ENCODE assay signal across 1 cellular context in genomic region chr6:89144358-89145041, GRCh38.
TF ChIP-seq lines count a peak whose summit lies in the region.

No MANE protein-coding gene starts in this region.

TF ChIP-seq in HEK293, 187 proteins besides CTCF, POLR2A, EP300 and RAD21 (continued from another document):
- TF ChIP-seq ZBTB11 (tag by site-specific recombination; conservative IDR thresholded peaks at IDR 0.05; ENCODE audit: low read depth) (no peak), ZNF664 (tag by site-specific recombination; IDR thresholded peaks at IDR 0.05) (peak; percentile 39; the same call in 1 of the 2 replicates), INSM2 (tag by site-specific recombination; IDR thresholded peaks at IDR 0.05) (peak; percentile 93), HOXD13 (CRISPR knock-in tag; IDR thresholded peaks at IDR 0.05; ENCODE audit: borderline replicate concordance) (no peak), ZNF138 (tag by site-specific recombination; IDR thresholded peaks at IDR 0.05; ENCODE audit: borderline replicate concordance) (no peak), ZNF132 (tag by site-specific recombination; IDR thresholded peaks at IDR 0.05; ENCODE audit: borderline replicate concordance) (no peak), FEZF1 (tag by site-specific recombination; IDR thresholded peaks at IDR 0.05) (peak; percentile 92), ZNF155 (tag by site-specific recombination; IDR thresholded peaks at IDR 0.05) (no peak), ZNF830 (tag by site-specific recombination; IDR thresholded peaks at IDR 0.05; ENCODE audit: low read depth) (no peak), ZNF558 (tag by site-specific recombination; IDR thresholded peaks at IDR 0.05) (0 out of 2 replicates have a peak, but pooled peaks have one; percentile 50), ZNF785 (tag by site-specific recombination; IDR thresholded peaks at IDR 0.05) (no peak), ZNF174 (tag by site-specific recombination; IDR thresholded peaks at IDR 0.05) (no peak), TRIM28 (IDR thresholded peaks at IDR 0.05; ENCODE audit: borderline replicate concordance, low read length) (peak; percentile 87), IKZF3 (tag by site-specific recombination; IDR thresholded peaks at IDR 0.05) (peak; percentile 86), ZNF221 (tag by site-specific recombination; IDR thresholded peaks at IDR 0.05; ENCODE audit: borderline replicate concordance) (no peak; the same call in 1 of the 2 replicates), ZBTB8A (tag by site-specific recombination; IDR thresholded peaks at IDR 0.05) (peak; percentile 49; the same call in 1 of the 2 replicates), RBAK (tag by site-specific recombination; IDR thresholded peaks at IDR 0.05) (no peak), ZNF561 (tag by site-specific recombination; IDR thresholded peaks at IDR 0.05; ENCODE audit: borderline replicate concordance) (peak; percentile 63; the same call in 1 of the 2 replicates), GLIS1 (tag by site-specific recombination; IDR thresholded peaks at IDR 0.05) (peak; percentile 72), ZNF114 (tag by site-specific recombination; IDR thresholded peaks at IDR 0.05) (no peak), SP7 (tag by site-specific recombination; IDR thresholded peaks at IDR 0.05) (peak; percentile 86), ZBTB44 (tag by site-specific recombination; IDR thresholded peaks at IDR 0.05) (peak; percentile 91), ZNF24 (tag by site-specific recombination; IDR thresholded peaks at IDR 0.05) (peak; percentile 68; the same call in 1 of the 2 replicates), ZNF16 (tag by site-specific recombination; IDR thresholded peaks at IDR 0.05; ENCODE audit: low read depth) (no peak), PRDM6 (tag by site-specific recombination; IDR thresholded peaks at IDR 0.05) (peak; percentile 87), TSHZ1 (tag by site-specific recombination; IDR thresholded peaks at IDR 0.05; ENCODE audit: borderline replicate concordance) (peak; percentile 80), ZNF529 (tag by site-specific recombination; IDR thresholded peaks at IDR 0.05; ENCODE audit: insufficient replicate concordance) (no peak)
